8 cellular contexts compared by ENCODE assay signal in the genomic region with DNA sequence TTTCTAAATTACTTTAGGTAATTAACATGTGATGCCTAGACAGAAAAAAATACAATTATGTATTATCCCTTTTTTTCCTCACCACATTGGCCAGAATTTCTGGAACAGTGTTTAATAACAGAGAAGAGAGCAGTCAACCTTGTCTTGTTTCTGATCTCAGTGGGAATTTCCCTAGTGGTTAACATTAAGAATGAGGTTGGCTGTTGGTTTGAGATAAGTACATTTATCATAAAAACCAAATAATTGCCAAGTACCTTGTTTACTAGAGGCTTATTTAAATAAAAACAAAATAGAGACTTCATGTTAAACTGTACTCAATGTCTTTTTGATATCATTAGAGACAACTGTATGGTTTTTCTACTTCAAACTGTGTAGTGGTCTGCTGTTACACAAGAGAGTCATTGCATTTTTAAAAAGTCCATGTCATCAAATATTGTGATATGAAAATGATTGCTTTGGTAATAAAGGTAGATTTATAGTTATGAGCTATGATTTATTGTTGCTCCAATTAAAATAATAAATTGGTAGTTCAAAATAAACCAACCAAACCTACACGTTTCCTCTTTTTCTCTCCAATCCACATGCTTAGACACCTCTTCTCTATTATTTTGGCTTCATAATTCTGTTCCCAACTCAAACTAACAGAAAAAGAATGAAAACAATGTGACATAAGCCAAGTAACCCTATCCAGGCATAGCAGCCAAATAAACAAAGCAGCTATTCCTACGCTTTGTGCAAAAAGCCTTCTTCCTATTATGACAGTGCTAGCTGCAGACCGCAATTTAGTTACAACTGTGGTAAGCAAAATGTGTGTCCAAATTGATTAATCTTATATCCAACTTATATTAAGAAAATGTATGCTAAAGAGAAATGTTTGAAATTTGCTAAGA. TPM values are rescaled to one million over a fixed set of nuclear protein-coding genes. Genes with fewer than 3 reads are reported as not detected.
DNase-seq lines count a peak whose midpoint lies in the region; ATAC-seq and TF ChIP-seq lines count a peak whose summit lies in the region.

No MANE protein-coding gene starts in this region.

- peak; percentile 25 for ATAC-seq in GM21737 (IDR thresholded peaks at IDR 0.05; ENCODE audit: unreplicated experiment)
- peak in 2 of 8 donors; percentile 31 to 36 for ATAC-seq in heart right ventricle
- ATAC-seq in left lobe of liver, result no peak

- peaks cover 7 to 16% of the 10 kb centered on the region in 2 experiments; a peak in 3 of 4 replicates for H3K4me1 ChIP-seq in SK-N-SH (ENCODE audit: control insufficient read depth in 1 of 2, insufficient read depth in 2 of 2, low read depth in 1 of 2, low read length in 1 of 2)
- peaks cover 0 to 51% (median 20%) of the 10 kb centered on the region in 9 donors for H3K4me1 ChIP-seq in heart right ventricle
- H3K4me1 ChIP-seq in uterus, result peaks cover 0 to 6% of the 10 kb centered on the region in 2 donors
- H3K4me1 ChIP-seq in ascending aorta, result peaks cover 5 to 25% of the 10 kb centered on the region in 2 donors

- H3K4me3 ChIP-seq in SK-N-SH (ENCODE audit: low read depth in 2 of 2, low read length in 1 of 2) (no peak overlapping the region), heart right ventricle (peak overlapping the region in 6 of 10 donors; percentile 4 to 51 (median 13)), uterus (no peak overlapping the region), dorsolateral prefrontal cortex (peak overlapping the region in 2 of 59 donors; percentile 15 to 39), ascending aorta (peak overlapping the region in 1 of 2 donors; percentile 18)

- H3K9me2 ChIP-seq in SK-N-SH, result no peaks in the 10 kb centered on the region

- no peak overlapping the region for H2AFZ ChIP-seq in SK-N-SH (ENCODE audit: low read depth)

- no peaks in the 10 kb centered on the region for H3K9me3 Mint-ChIP-seq in Calu3 (ENCODE audit: low read depth, unreplicated experiment)

- peak overlapping the region; percentile 63 for H3K27ac Mint-ChIP-seq in Calu3 (ENCODE audit: unreplicated experiment)

- H3K36me3 ChIP-seq in SK-N-SH (replicated peaks in 1 of 2; ENCODE audit: control insufficient read depth in 1 of 2, insufficient read depth in 2 of 2, low read length in 1 of 2) (no peaks in the 10 kb centered on the region), heart right ventricle (no peaks in the 10 kb centered on the region), uterus (no peaks in the 10 kb centered on the region), ascending aorta (no peaks in the 10 kb centered on the region)

- WGBS in SK-N-SH (ENCODE audit: low lambda C conversion rate), result 77% methylated on average over 3 of the region's 3 CpGs
- WGBS in heart right ventricle, 2 donors, result 61 to 65% methylated on average over 3 of the region's 3 CpGs

- no peak for TF ChIP-seq EP300 in SK-N-SH (IDR thresholded peaks at IDR 0.05; ENCODE audit: borderline replicate concordance in 1 of 2, low read depth in 1 of 2, low read length in 1 of 2)

- no peaks in the 10 kb centered on the region for H3K79me2 ChIP-seq in SK-N-SH (ENCODE audit: insufficient read depth)

- CTCF ChIA-PET in Calu3 (lab: Charles Lee) (no interaction called here), SK-N-SH (lab: Yijun Ruan, JAX) (interaction anchor here (0.9 kb wide), 1 partner anchor 15 kb away, joined by 3 read pairs; no protein-coding TSS in a partner anchor)

- peaks cover 55% of the 10 kb centered on the region for H3K4me1 Mint-ChIP-seq in Calu3 (ENCODE audit: low read depth, unreplicated experiment)

- no peak for TF ChIP-seq POLR2A in uterus (IDR thresholded peaks at IDR 0.05)

- H3K36me3 Mint-ChIP-seq in Calu3 (ENCODE audit: insufficient read depth, unreplicated experiment), result peaks cover 20% of the 10 kb centered on the region

- H3K27me3 ChIP-seq in SK-N-SH (ENCODE audit: insufficient read depth), result no peaks in the 10 kb centered on the region
- no peaks in the 10 kb centered on the region for H3K27me3 ChIP-seq in heart right ventricle
- no peaks in the 10 kb centered on the region for H3K27me3 ChIP-seq in uterus
- no peaks in the 10 kb centered on the region for H3K27me3 ChIP-seq in dorsolateral prefrontal cortex
- no peaks in the 10 kb centered on the region for H3K27me3 ChIP-seq in ascending aorta

- intact Hi-C loops in Calu3 (cut with micrococcal nuclease; ENCODE audit: unreplicated experiment) (no loop called here), heart right ventricle (cut with DNase I) (no loop called here), uterus (cut with DNase I; ENCODE audit: low total_unique reads) (no loop called here), dorsolateral prefrontal cortex (cut with DNase I) (no loop called here), ascending aorta (cut with DNase I) (no loop called here)

- BruUV-seq in Calu3 (replicated peaks; lab: Mats Ljungman, UMichigan), result no TSS peak

- POLR2A ChIA-PET in SK-N-SH (lab: Yijun Ruan, JAX), result no interaction called here

- H3F3A ChIP-seq in SK-N-SH (replicated peaks; ENCODE audit: insufficient read depth), result no peaks in the 10 kb centered on the region

- H3K27ac ChIP-seq in SK-N-SH (ENCODE audit: low read depth in 2 of 2, low read length in 1 of 2), result no peak overlapping the region
- H3K27ac ChIP-seq in heart right ventricle, result peak overlapping the region in 3 of 10 donors; percentile 15 to 86 (median 58)
- H3K27ac ChIP-seq in uterus, result peak overlapping the region; percentile 78 to 91
- H3K27ac ChIP-seq in dorsolateral prefrontal cortex, result no peak overlapping the region
- H3K27ac ChIP-seq in ascending aorta, result no peak overlapping the region

- peak overlapping the region; percentile 68 for H3K4me3 Mint-ChIP-seq in Calu3 (ENCODE audit: low read depth, unreplicated experiment)

- H3K27me3 Mint-ChIP-seq in Calu3 (ENCODE audit: unreplicated experiment), result no peaks in the 10 kb centered on the region

- no peak overlapping the region for H3K9ac ChIP-seq in SK-N-SH

- H4K20me1 ChIP-seq in SK-N-SH (ENCODE audit: insufficient read depth), result no peaks in the 10 kb centered on the region

- no peak overlapping the region for H3K4me2 ChIP-seq in SK-N-SH

- TF ChIP-seq RAD21 in SK-N-SH (IDR thresholded peaks at IDR 0.05; ENCODE audit: low read length), result no peak

- no peak for DNase-seq in Calu3
- no peak for DNase-seq in SK-N-SH
- no peak for DNase-seq in heart right ventricle
- DNase-seq in uterus, result no peak
- no peak for DNase-seq in left lobe of liver (ENCODE audit: low spot score)
- no peak for DNase-seq in dorsolateral prefrontal cortex
- DNase-seq in ascending aorta (ENCODE audit: low spot score in 2 of 2), result no peak

- no peak for TF ChIP-seq CTCF in Calu3 (IDR thresholded peaks at IDR 0.05; ENCODE audit: unreplicated experiment)
- no peak for TF ChIP-seq CTCF in SK-N-SH (IDR thresholded peaks at IDR 0.05)
- TF ChIP-seq CTCF in heart right ventricle (IDR thresholded peaks at IDR 0.05), result no peak
- TF ChIP-seq CTCF in uterus (IDR thresholded peaks at IDR 0.05), result no peak
- peak in 1 of 56 donors; percentile 8 for TF ChIP-seq CTCF in dorsolateral prefrontal cortex (IDR thresholded peaks at IDR 0.05 in 54 of 56, conservative IDR thresholded peaks at IDR 0.05 in 2 of 56; ENCODE audit: low read depth in 1 of 56, partially characterized antibody in 56 of 56)
- no peak for TF ChIP-seq CTCF in ascending aorta (IDR thresholded peaks at IDR 0.05)

- no peaks in the 10 kb centered on the region for H3K9me3 ChIP-seq in SK-N-SH
- H3K9me3 ChIP-seq in heart right ventricle, result peaks cover 0 to 5% (median 0%) of the 10 kb centered on the region in 11 donors
- H3K9me3 ChIP-seq in uterus, result no peaks in the 10 kb centered on the region
- H3K9me3 ChIP-seq in ascending aorta, result no peaks in the 10 kb centered on the region

TF ChIP-seq in SK-N-SH, 30 proteins besides CTCF, POLR2A, EP300 and RAD21:
- TF ChIP-seq FOXM1 (IDR thresholded peaks at IDR 0.05; ENCODE audit: low read depth) (no peak), TCF12 (IDR thresholded peaks at IDR 0.05) (0 out of 2 replicates have a peak, but pooled peaks have one; percentile 7)

RNA-seq across cellular contexts. Expression of gene TANK, which starts 20.9 kb away (rescaled TPM):
- 81.3 and 85.4 TPM in 2 replicates for total RNA-seq in Calu3 (2022)
- 23.4 and 25.7 TPM in 2 replicates for polyA plus RNA-seq in SK-N-SH (2012; rRNA removed)
- 29.8 and 42.8 TPM in 2 replicates for polyA plus RNA-seq in SK-N-SH (2012; cell fraction: cytosol; rRNA removed)
- polyA plus RNA-seq in SK-N-SH (2012; cell fraction: nucleus; rRNA removed), result 18.5 and 36.8 TPM in 2 replicates
- total RNA-seq in heart right ventricle, result 10 to 100 TPM; 25.0 to 39.7 (median 31.4) TPM
- polyA plus RNA-seq in heart right ventricle, result 10 to 100 TPM; 20.4 to 24.3 TPM
- 100 to 1,000 TPM in 1 of 4 donors, 10 to 100 TPM in 3; 56.6 to 131 (median 70.7) TPM for total RNA-seq in uterus
- total RNA-seq in left lobe of liver, result 28.1 TPM
- total RNA-seq in dorsolateral prefrontal cortex, result 10 to 100 TPM; 31.0 to 62.5 (median 45.1) TPM
- 18.4 TPM for total RNA-seq in ascending aorta

Comparison
In these comparisons a context has a peak if more than half of its experiments do, and no peak if none do; other contexts are left out.
1. H3K27ac ChIP-seq: peak in uterus (2 of 2); none in SK-N-SH (0 of 2), dorsolateral prefrontal cortex (0 of 59) and ascending aorta (0 of 2).
2. H3K4me3 ChIP-seq: peak in heart right ventricle (6 of 10); none in SK-N-SH (0 of 2) and uterus (0 of 2).